In the genomic region with DNA sequence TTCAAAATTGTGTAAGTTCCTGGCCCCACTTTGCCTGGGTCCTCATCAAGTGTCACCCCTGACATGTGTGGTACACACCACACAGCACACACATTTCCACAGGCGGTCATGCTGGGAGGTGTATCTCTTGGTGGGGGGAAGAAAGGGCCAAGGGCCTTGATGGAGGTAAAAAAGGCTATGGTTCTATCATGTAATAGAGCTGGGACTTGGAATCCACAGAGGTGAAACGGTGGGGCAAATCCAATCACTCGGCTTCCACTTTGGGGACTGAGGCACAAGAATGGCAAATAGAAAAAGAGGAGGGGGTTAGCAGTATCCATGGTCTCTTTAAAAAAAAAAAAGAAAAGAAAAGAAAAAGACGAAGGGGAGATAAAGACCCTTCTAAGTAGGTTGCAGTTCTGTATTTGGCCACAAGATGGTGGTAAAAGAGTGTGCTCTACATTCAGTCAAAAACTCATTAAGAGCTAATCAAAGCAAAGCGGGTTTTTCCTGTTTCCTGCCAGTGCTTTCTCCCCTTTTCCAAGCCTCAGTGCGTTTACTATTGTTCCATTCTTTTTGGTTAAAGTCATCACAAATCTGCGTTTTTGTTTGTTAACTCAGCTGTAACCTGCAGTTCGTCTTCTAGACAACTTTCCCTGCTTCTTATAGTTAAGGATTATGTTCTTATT, we compare ENCODE assay signal across 8 cellular contexts. TPM values are rescaled to one million over a fixed set of nuclear protein-coding genes. Genes with fewer than 3 reads are reported as not detected.
DNase-seq lines count a peak whose midpoint lies in the region; ATAC-seq, FAIRE-seq and TF ChIP-seq lines count a peak whose summit lies in the region.

No MANE protein-coding gene starts in this region.

- H3K27ac ChIP-seq in BLaER1 = no peak overlapping the region
- no peak overlapping the region for H3K27ac ChIP-seq in mammary epithelial cell (ENCODE audit: insufficient read depth, low read depth, low read length)
- no peak overlapping the region for H3K27ac ChIP-seq in keratinocyte (ENCODE audit: control insufficient read depth, insufficient read depth, low read length)
- H3K27ac ChIP-seq in thoracic aorta = no peak overlapping the region

- H3K36me3 ChIP-seq in BLaER1 (no peaks in the 10 kb centered on the region), mammary epithelial cell (ENCODE audit: insufficient read depth, low read length) (no peaks in the 10 kb centered on the region), keratinocyte (ENCODE audit: control insufficient read depth in 2 of 2, extremely low read depth in 1 of 2, insufficient read depth in 2 of 2, low read length in 2 of 2) (no peaks in the 10 kb centered on the region), thoracic aorta (no peaks in the 10 kb centered on the region)

- no peaks in the 10 kb centered on the region for H3K9me1 ChIP-seq in keratinocyte (ENCODE audit: control insufficient read depth, extremely low read depth, insufficient read depth, low read length)

- H3K9ac ChIP-seq in BLaER1 (no peak overlapping the region), mammary epithelial cell (ENCODE audit: insufficient read depth, low read length) (no peak overlapping the region), keratinocyte (ENCODE audit: control insufficient read depth, extremely low read depth, insufficient read depth, low read length) (no peak overlapping the region)

- DNase-seq in GM13977 (ENCODE audit: low spot score) (peak; percentile 36), NCI-H69 (lab: John Stamatoyannopoulos, UW) (peak; percentile 75), mammary epithelial cell (peak; percentile 55), keratinocyte (ENCODE audit: low read depth, low spot score) (no peak), thoracic aorta (ENCODE audit: low spot score) (no peak)

- no peaks in the 10 kb centered on the region for H3K9me3 ChIP-seq in BLaER1
- H3K9me3 ChIP-seq in mammary epithelial cell (replicated peaks; ENCODE audit: insufficient read depth, low read length) = no peaks in the 10 kb centered on the region
- no peaks in the 10 kb centered on the region for H3K9me3 ChIP-seq in keratinocyte (ENCODE audit: control insufficient read depth, low read depth, low read length)
- no peaks in the 10 kb centered on the region for H3K9me3 ChIP-seq in thoracic aorta

- H3K4me2 ChIP-seq in BLaER1 (peak overlapping the region; percentile 27), mammary epithelial cell (ENCODE audit: insufficient read depth, low read depth, low read length) (no peak overlapping the region), keratinocyte (ENCODE audit: control insufficient read depth, extremely low read depth, insufficient read depth, low read depth, low read length) (no peak overlapping the region)

- H2AFZ ChIP-seq in mammary epithelial cell (ENCODE audit: low read depth, low read length) = no peak overlapping the region
- no peak overlapping the region for H2AFZ ChIP-seq in keratinocyte (ENCODE audit: control insufficient read depth, low read length)

- dilution Hi-C loops in mammary epithelial cell (cut with HindIII; ENCODE audit: low sequenced_read_pairs) = no loop called here
- dilution Hi-C loops in keratinocyte (cut with MboI; ENCODE audit: extremely low pct_ligation_motif_present, low sequenced_read_pairs) = no loop called here

- no peaks in the 10 kb centered on the region for H4K20me1 ChIP-seq in BLaER1
- H4K20me1 ChIP-seq in mammary epithelial cell (ENCODE audit: insufficient read depth, low read length) = no peaks in the 10 kb centered on the region
- no peaks in the 10 kb centered on the region for H4K20me1 ChIP-seq in keratinocyte (ENCODE audit: control insufficient read depth, extremely low read depth, insufficient read depth, low read length)

- H3K79me2 ChIP-seq in mammary epithelial cell (ENCODE audit: insufficient read depth, low read length) = no peaks in the 10 kb centered on the region
- no peaks in the 10 kb centered on the region for H3K79me2 ChIP-seq in keratinocyte (ENCODE audit: control insufficient read depth, insufficient read depth, low read length)

- peak; percentile 67 for FAIRE-seq in keratinocyte (lab: Jason Lieb, UNC)

- 9% methylated on average over 8 of the region's 8 CpGs for WGBS in mammary epithelial cell (ENCODE audit: low coverage, missing lambda C conversion rate)

- CTCF ChIA-PET in mammary epithelial cell (lab: Charles Lee; ENCODE audit: low non-redundant PET) = interaction anchor here (0.6 to 1.0 kb wide), 9 partner anchors 10 to 915 kb away, joined by 3 to 15 read pairs (median 3); a partner anchor contains a TSS

- ATAC-seq in thoracic aorta (ENCODE audit: insufficient number of reproducible peaks, low FRiP score, low read depth) (no peak), HG03457 (IDR thresholded peaks at IDR 0.05; ENCODE audit: unreplicated experiment) (no peak), HG02588 (IDR thresholded peaks at IDR 0.05; ENCODE audit: unreplicated experiment) (no peak)

- intact Hi-C loops in mammary epithelial cell (cut with micrococcal nuclease) = loop anchor here (1.0 to 10.0 kb wide), 6 partner anchors 103 to 1789 kb away; no protein-coding TSS in a partner anchor

- in situ Hi-C loops in GM13977 (cut with MboI; ENCODE audit: low pct_unique_long_range_greater_than_20kb, low sequenced_read_pairs, unreplicated experiment) (no loop called here), mammary epithelial cell (cut with MboI; ENCODE audit: low sequenced_read_pairs in 2 of 2) (no loop called here)

- H3K27me3 ChIP-seq in BLaER1 = peaks cover 6% of the 10 kb centered on the region
- H3K27me3 ChIP-seq in mammary epithelial cell (ENCODE audit: insufficient read depth, low read length) = peaks cover 2% of the 10 kb centered on the region
- peaks cover 9% of the 10 kb centered on the region for H3K27me3 ChIP-seq in keratinocyte (ENCODE audit: control insufficient read depth, extremely low read depth, insufficient read depth, low read length)
- H3K27me3 ChIP-seq in thoracic aorta (replicated peaks; ENCODE audit: insufficient read depth) = no peaks in the 10 kb centered on the region

- TF ChIP-seq CTCF in GM13977 (IDR thresholded peaks at IDR 0.05; ENCODE audit: extremely low read depth, insufficient read depth, missing control alignments) (peak; percentile 73), mammary epithelial cell (conservative IDR thresholded peaks at IDR 0.05 in 1 of 2, IDR thresholded peaks at IDR 0.05 in 1 of 2; ENCODE audit: extremely low read depth in 1 of 2, insufficient read depth in 1 of 2, low read depth in 1 of 2, low read length in 2 of 2) (peak; percentile 81 to 86), keratinocyte (optimal IDR thresholded peaks at IDR 0.05 in 1 of 3, IDR thresholded peaks at IDR 0.05 in 1 of 3, conservative IDR thresholded peaks at IDR 0.05 in 1 of 3; ENCODE audit: extremely low read depth in 1 of 3, insufficient read depth in 2 of 3, low read length in 3 of 3) (peak; percentile 16 to 84 (median 77)), thoracic aorta (IDR thresholded peaks at IDR 0.05) (peak; percentile 72)

- BruUV-seq in mammary epithelial cell (replicated peaks; lab: Mats Ljungman, UMichigan) = no TSS peak

- H3K4me3 ChIP-seq in BLaER1 (no peak overlapping the region), mammary epithelial cell (replicated peaks in 1 of 3; ENCODE audit: insufficient read depth in 1 of 3, low read depth in 2 of 3, low read length in 3 of 3) (no peak overlapping the region), keratinocyte (ENCODE audit: control insufficient read depth in 2 of 3, extremely low read depth in 1 of 3, insufficient read depth in 2 of 3, low read depth in 1 of 3, low read length in 3 of 3) (no peak overlapping the region), thoracic aorta (peak overlapping the region; percentile 39)

- peaks cover 14% of the 10 kb centered on the region for H3K4me1 ChIP-seq in BLaER1
- H3K4me1 ChIP-seq in mammary epithelial cell (ENCODE audit: insufficient read depth, low read length) = no peaks in the 10 kb centered on the region
- H3K4me1 ChIP-seq in keratinocyte (ENCODE audit: control insufficient read depth, extremely low read depth, insufficient read depth, low read length) = no peaks in the 10 kb centered on the region
- H3K4me1 ChIP-seq in thoracic aorta (ENCODE audit: control insufficient read depth in 1 of 2, low read depth in 2 of 2) = no peaks in the 10 kb centered on the region

RNA-seq across cellular contexts. Expression of a gene that starts 37.0 kb away (rescaled TPM):
- total RNA-seq in mammary epithelial cell (100 to 1,000 TPM in 1 of 2 donors, 10 to 100 TPM in 1; 99.4 to 154 TPM), thoracic aorta (100 to 1,000 TPM; 126 to 176 TPM)
- polyA plus RNA-seq in mammary epithelial cell (145 TPM), keratinocyte (176 to 207 TPM (median 203 TPM) in 3 replicates)
- polyA minus RNA-seq in mammary epithelial cell (63.8 TPM), keratinocyte (38.2 to 120 TPM (median 103 TPM) in 3 replicates)
- 89.4 TPM for polyA plus RNA-seq in keratinocyte (2011; ENCODE audit: low read depth)
- 61.2 and 124 TPM in 2 replicates for polyA plus RNA-seq in keratinocyte (2011; cell fraction: cytosol; rRNA removed)
- polyA plus RNA-seq in keratinocyte (2011; cell fraction: nucleus; rRNA removed) = 345 and 349 TPM in 2 replicates
- 87.7 and 146 TPM in 2 replicates for polyA plus RNA-seq in keratinocyte (2012; ENCODE audit: low replicate concordance)
- 59.5 TPM for polyA minus RNA-seq in keratinocyte (2011; cell fraction: cytosol; rRNA and poly(A)+ RNA removed)
- polyA minus RNA-seq in keratinocyte (2011; cell fraction: nucleus; rRNA and poly(A)+ RNA removed) = 132 and 326 TPM in 2 replicates

Comparison
In these comparisons a context has a peak if more than half of its experiments do, and no peak if none do; other contexts are left out.
1. DNase-seq: peak in GM13977 (single experiment), NCI-H69 (single experiment) and mammary epithelial cell (single experiment); none in keratinocyte (single experiment) and thoracic aorta (single experiment).
2. Peak in every context shown above with its lines, with median percentiles within 50 percentile points of each other: CTCF ChIP-seq.